Comparison of ENCODE assay signal across 1 cellular context in the genomic region with DNA sequence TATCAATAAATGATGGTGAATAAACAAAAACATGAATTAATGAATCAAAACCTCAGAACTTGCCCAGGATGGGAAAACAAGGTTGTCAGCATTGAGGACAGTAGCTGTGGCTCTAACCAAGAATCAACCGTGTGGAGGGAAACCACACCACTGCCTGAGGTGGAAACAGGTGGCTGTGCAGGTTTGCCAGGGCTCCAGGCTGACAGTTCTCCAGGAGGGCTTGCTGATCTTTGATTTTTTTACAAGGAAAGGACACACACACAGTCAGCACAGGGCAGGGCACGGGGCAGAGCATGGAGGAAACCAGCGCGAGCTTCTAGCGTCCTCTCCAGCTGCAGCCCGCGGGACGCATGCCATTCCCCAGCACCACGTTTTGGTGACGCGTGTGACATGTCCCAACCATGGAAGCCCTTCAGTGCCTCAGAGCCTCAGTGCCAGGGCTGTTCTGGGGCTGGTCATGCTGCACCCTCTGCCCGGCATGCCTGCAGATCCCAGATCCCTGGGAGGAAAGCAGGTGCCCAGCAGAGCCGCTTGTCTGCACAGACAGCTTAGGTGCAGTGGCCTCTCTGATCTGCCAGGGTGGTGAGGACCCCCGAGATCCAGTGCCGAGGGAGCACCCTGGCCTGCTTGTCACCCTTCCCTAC.
TF ChIP-seq lines count a peak whose summit lies in the region.

No MANE protein-coding gene starts in this region.

TF ChIP-seq in H1, 55 proteins besides CTCF, POLR2A, EP300 and RAD21:
- TF ChIP-seq NRF1 (IDR thresholded peaks at IDR 0.05; ENCODE audit: low read depth, low read length) (no peak), KDM4A (IDR thresholded peaks at IDR 0.05; ENCODE audit: low read depth, low read length, severe bottlenecking) (no peak), CTBP2 (IDR thresholded peaks at IDR 0.05; ENCODE audit: borderline replicate concordance, insufficient read depth, insufficient read length, low read length) (no peak), KDM5A (IDR thresholded peaks at IDR 0.05; ENCODE audit: low read length) (no peak), CREB1 (IDR thresholded peaks at IDR 0.05) (no peak), POLR2AphosphoS5 (IDR thresholded peaks at IDR 0.05; ENCODE audit: low read depth, low read length) (no peak), TBP (IDR thresholded peaks at IDR 0.05; ENCODE audit: low read depth, low read length) (no peak)
